Comparison of ENCODE assay signal across 8 cellular contexts in the genomic region with DNA sequence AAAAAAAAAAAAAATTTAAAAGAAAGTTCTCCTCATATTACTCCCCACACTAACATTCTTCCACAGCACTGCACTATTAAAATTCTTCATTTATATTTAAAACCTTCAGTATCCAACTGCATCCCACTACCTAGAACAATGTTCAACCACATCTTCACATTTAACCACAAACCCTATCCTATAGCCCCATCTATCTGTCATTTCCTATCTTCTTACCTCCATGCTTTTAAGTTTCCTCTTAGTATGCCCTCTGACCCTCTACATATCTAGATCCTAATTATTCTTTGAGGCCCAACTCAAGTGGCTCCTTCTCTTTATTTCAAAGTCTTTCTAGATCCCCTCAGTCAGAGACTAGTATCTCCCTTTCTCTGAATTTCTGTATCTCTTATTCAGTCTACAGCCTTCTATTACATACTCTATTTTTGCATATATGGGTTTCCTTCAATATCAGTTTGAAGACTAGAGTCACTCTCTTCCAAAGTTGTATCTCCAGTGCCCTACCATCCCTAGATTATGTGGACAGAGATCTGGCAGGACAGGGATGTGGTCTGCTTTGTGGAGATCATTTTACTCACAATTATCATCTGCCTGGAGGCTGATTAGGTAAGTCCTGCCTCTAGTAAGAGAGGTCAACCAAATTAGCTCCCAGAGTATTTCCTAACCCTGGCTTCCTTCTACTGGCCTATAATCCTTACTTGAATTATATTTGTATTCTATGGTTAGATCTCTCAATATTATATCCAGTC. TPM values are rescaled to one million over a fixed set of nuclear protein-coding genes. Genes with fewer than 3 reads are reported as not detected.
DNase-seq lines count a peak whose midpoint lies in the region; FAIRE-seq and TF ChIP-seq lines count a peak whose summit lies in the region.

No MANE protein-coding gene starts in this region.

- no peaks in the 10 kb centered on the region for H3K27me3 ChIP-seq in CD8-positive, alpha-beta memory T cell (ENCODE audit: insufficient read depth, low read length, poor library complexity, severe bottlenecking)
- no peaks in the 10 kb centered on the region for H3K27me3 ChIP-seq in muscle layer of colon (ENCODE audit: control insufficient read depth in 1 of 2, insufficient read depth in 2 of 2, low read length in 2 of 2)

- peak overlapping the region; percentile 93 to 99 (median 97) for H3K4me3 Mint-ChIP-seq in CD8-positive, alpha-beta memory T cell

- FAIRE-seq in GM12891 (lab: Jason Lieb, UNC): no peak

- no peaks in the 10 kb centered on the region for H3K27me3 Mint-ChIP-seq in CD8-positive, alpha-beta memory T cell

- peak in 2 of 5 donors; percentile 29 to 33 for DNase-seq in CD8-positive, alpha-beta memory T cell
- peak; percentile 69 for DNase-seq in KBM-7
- DNase-seq in astrocyte of the cerebellum (ENCODE audit: low read depth): no peak
- no peak for DNase-seq in GM12891 (ENCODE audit: insufficient read length, low spot score)
- no peak for DNase-seq in superior temporal gyrus (ENCODE audit: extremely low spot score)
- no peak for DNase-seq in HK-2 (ENCODE audit: unreplicated experiment)
- DNase-seq in T-helper 9 cell: no peak

- peak overlapping the region; percentile 88 for H3K27ac ChIP-seq in CD8-positive, alpha-beta memory T cell (ENCODE audit: low read depth, low read length)
- no peak overlapping the region for H3K27ac ChIP-seq in muscle layer of colon (ENCODE audit: low read depth, low read length)

- no peak for TF ChIP-seq POLR2A in GM12891 (IDR thresholded peaks at IDR 0.05; ENCODE audit: low read depth, low read length)

- H3K4me3 ChIP-seq in CD8-positive, alpha-beta memory T cell (ENCODE audit: low read length): peak overlapping the region; percentile 98
- peak overlapping the region; percentile 85 for H3K4me3 ChIP-seq in astrocyte of the cerebellum (ENCODE audit: low read depth, low read length)
- H3K4me3 ChIP-seq in muscle layer of colon (ENCODE audit: low read depth in 1 of 2, low read length in 2 of 2): peak overlapping the region; percentile 83 to 95

- H3K9me3 Mint-ChIP-seq in CD8-positive, alpha-beta memory T cell: no peaks in the 10 kb centered on the region

- peaks cover 36% of the 10 kb centered on the region for H3K4me1 ChIP-seq in CD8-positive, alpha-beta memory T cell (ENCODE audit: insufficient read depth, low read length)
- peaks cover 32% of the 10 kb centered on the region for H3K4me1 ChIP-seq in muscle layer of colon (ENCODE audit: insufficient read depth, low read length)

- in situ Hi-C loops in KBM-7 (cut with MboI; ENCODE audit: low pct_unique_long_range_greater_than_20kb, low sequenced_read_pairs) (no loop called here), astrocyte of the cerebellum (cut with HindIII; ENCODE audit: low sequenced_read_pairs) (no loop called here)

- peaks cover 60 to 74% (median 67%) of the 10 kb centered on the region in 3 donors for H3K4me1 Mint-ChIP-seq in CD8-positive, alpha-beta memory T cell

- peaks cover 9% of the 10 kb centered on the region for H3K36me3 ChIP-seq in CD8-positive, alpha-beta memory T cell (ENCODE audit: insufficient read depth, low read length)
- H3K36me3 ChIP-seq in muscle layer of colon (ENCODE audit: insufficient read depth, low read length): peaks cover 16% of the 10 kb centered on the region

- CTCF ChIA-PET in CD8-positive, alpha-beta memory T cell (lab: Charles Lee): no interaction called here

- POLR2A ChIA-PET in CD8-positive, alpha-beta memory T cell (lab: Charles Lee): interaction anchor here (0.7 kb wide), 1 partner anchor 336 kb away, joined by 7 read pairs; no protein-coding TSS in a partner anchor

- H3K27ac Mint-ChIP-seq in CD8-positive, alpha-beta memory T cell: peak overlapping the region; percentile 82 to 99 (median 97)

- peak overlapping the region; percentile 86 for H3K9ac ChIP-seq in muscle layer of colon (ENCODE audit: low read length)

- H3K36me3 Mint-ChIP-seq in CD8-positive, alpha-beta memory T cell: peaks cover 8 to 51% (median 11%) of the 10 kb centered on the region in 3 donors

- H3K9me3 ChIP-seq in CD8-positive, alpha-beta memory T cell (ENCODE audit: low read length): no peaks in the 10 kb centered on the region
- no peaks in the 10 kb centered on the region for H3K9me3 ChIP-seq in muscle layer of colon (ENCODE audit: low read length)

- TF ChIP-seq CTCF in astrocyte of the cerebellum (IDR thresholded peaks at IDR 0.05; ENCODE audit: low read depth, low read length, missing control alignments): no peak

TF ChIP-seq in GM12891, 5 proteins besides CTCF, POLR2A, EP300 and RAD21:
- no peak for TF ChIP-seq SPI1 (IDR thresholded peaks at IDR 0.05; ENCODE audit: low read depth, low read length)
- no peak for TF ChIP-seq POLR2AphosphoS5 (IDR thresholded peaks at IDR 0.05; ENCODE audit: low read depth, low read length)
- TF ChIP-seq POU2F2 (IDR thresholded peaks at IDR 0.05; ENCODE audit: low read depth, low read length): no peak
- TF ChIP-seq TAF1 (IDR thresholded peaks at IDR 0.05; ENCODE audit: low read depth, low read length): no peak
- no peak for TF ChIP-seq PAX5 (IDR thresholded peaks at IDR 0.05; ENCODE audit: insufficient read depth, low read length, severe bottlenecking)

RNA-seq across cellular contexts. Expression of gene CIAO2A, which starts 1.4 kb away (rescaled TPM):
- 10 to 100 TPM; 68.0 to 68.7 TPM for total RNA-seq in CD8-positive, alpha-beta memory T cell
- 78.1 TPM for polyA plus RNA-seq in CD8-positive, alpha-beta memory T cell
- polyA plus RNA-seq in GM12891 (2012; ENCODE audit: low read depth, missing spikeins): 117 TPM

RNA-seq across cellular contexts. Expression of gene SNX1, which starts 3.5 kb away (rescaled TPM):
- total RNA-seq in CD8-positive, alpha-beta memory T cell: 10 to 100 TPM; 90.1 to 93.6 TPM
- 63.4 TPM for polyA plus RNA-seq in CD8-positive, alpha-beta memory T cell
- polyA plus RNA-seq in GM12891 (2012; ENCODE audit: low read depth, missing spikeins): 63.0 TPM

RNA-seq across cellular contexts. Expression of gene DAPK2, which starts 46.0 kb away (rescaled TPM):
- total RNA-seq in CD8-positive, alpha-beta memory T cell: 1 to 10 TPM; 4.4 to 5.5 TPM
- 2.2 TPM for polyA plus RNA-seq in CD8-positive, alpha-beta memory T cell
- 6.0 TPM for polyA plus RNA-seq in GM12891 (2012; ENCODE audit: low read depth, missing spikeins)

RNA-seq across cellular contexts. Expression of gene SNX22, which starts 59.3 kb away (rescaled TPM):
- total RNA-seq in CD8-positive, alpha-beta memory T cell: under 1 TPM; 0.40 to 0.61 TPM
- polyA plus RNA-seq in CD8-positive, alpha-beta memory T cell: 0.90 TPM
- 6.4 TPM for polyA plus RNA-seq in GM12891 (2012; ENCODE audit: low read depth, missing spikeins)
